28 cellular contexts compared by ENCODE assay signal in genomic region chr3:67296039-67296892, GRCh38.
DNase-seq lines count a peak whose midpoint lies in the region; ATAC-seq and TF ChIP-seq lines count a peak whose summit lies in the region.
"Had no signal": no experiment of that assay in that cellular context is flagged by ENCODE, and none has a peak within 500 bp of the region (broad histone marks: within the 10 kb centered on the region; RNA-seq: fewer than 3 reads in every experiment).

No MANE protein-coding gene starts in this region.

- H3K4me1 ChIP-seq in parathyroid adenoma = peaks cover 34% of the 10 kb centered on the region
- H3K4me1 ChIP-seq: gastrocnemius medialis, psoas muscle had no signal

- H3K9me3 Mint-ChIP-seq in WTC11 = peaks cover 3% of the 10 kb centered on the region; the same call in 1 of the 2 replicates
- H3K9me3 Mint-ChIP-seq: naive thymus-derived CD8-positive, alpha-beta T cell had no signal

- no peaks in the 10 kb centered on the region for H3K27me3 ChIP-seq in parathyroid adenoma (ENCODE audit: control insufficient read depth, insufficient read depth, low read length)
- H3K27me3 ChIP-seq: gastrocnemius medialis, tibial artery had no signal

- no peak overlapping the region for H3K4me2 ChIP-seq in parathyroid adenoma (ENCODE audit: low read length)
- H3K4me2 ChIP-seq: PC-9 had no signal

- H3K9me3 ChIP-seq in parathyroid adenoma (ENCODE audit: control insufficient read depth, low read length) = no peaks in the 10 kb centered on the region
- H3K9me3 ChIP-seq: gastrocnemius medialis, lower lobe of right lung, psoas muscle, tibial artery had no signal

- CTCF ChIA-PET in WTC11 (lab: Charles Lee) = interaction anchor here (1.0 to 1.5 kb wide), 2 partner anchors 182 to 357 kb away, joined by 3 to 5 read pairs; no protein-coding TSS in a partner anchor

- no peaks in the 10 kb centered on the region for H3K36me3 Mint-ChIP-seq in WTC11
- H3K36me3 Mint-ChIP-seq: activated naive CD8-positive, alpha-beta T cell had no signal

- peaks cover 9% of the 10 kb centered on the region for H3K4me1 Mint-ChIP-seq in WTC11
- H3K4me1 Mint-ChIP-seq: naive thymus-derived CD8-positive, alpha-beta T cell had no signal

- POLR2A ChIA-PET in WTC11 (lab: Charles Lee) = no interaction called here

- TF ChIP-seq CTCF in WTC11 (IDR thresholded peaks at IDR 0.05) = no peak
- TF ChIP-seq CTCF in parathyroid adenoma (IDR thresholded peaks at IDR 0.05) = no peak

- no peak overlapping the region for H3K4me3 ChIP-seq in parathyroid adenoma (ENCODE audit: low read depth, low read length)
- H3K4me3 ChIP-seq: gastrocnemius medialis, lower lobe of right lung, PC-9, psoas muscle, tibial artery had no signal

- H3K27ac Mint-ChIP-seq in WTC11 = 0 out of 2 replicates have a peak overlapping the region, but pooled peaks have one; percentile 14
- H3K27ac Mint-ChIP-seq: activated CD4-positive, alpha-beta T cell treated with anti-CD3 and anti-CD28 coated beads for 36 hours; activated CD8-positive, alpha-beta T cell treated with anti-CD3 and anti-CD28 coated beads, Interleukin-2, amount 10 ng/mL, durations not matched to agents 7 days and 5 days; activated naive CD8-positive, alpha-beta T cell; B cell; naive thymus-derived CD8-positive, alpha-beta T cell had no signal

- H3K27me3 Mint-ChIP-seq in WTC11 (ENCODE audit: low read depth) = no peaks in the 10 kb centered on the region; the same call in 1 of the 2 replicates
- H3K27me3 Mint-ChIP-seq: activated CD4-positive, alpha-beta T cell treated with anti-CD3 and anti-CD28 coated beads for 36 hours; activated naive CD8-positive, alpha-beta T cell; B cell; naive thymus-derived CD8-positive, alpha-beta T cell had no signal

- no peaks in the 10 kb centered on the region for H3K79me2 ChIP-seq in parathyroid adenoma

- DNase-seq in HK-2 (ENCODE audit: unreplicated experiment) = peak; percentile 52
- DNase-seq in WTC11 (ENCODE audit: low spot score) = peak; percentile 38
- peak; percentile 58 for DNase-seq in iPS-NIHi7 (ENCODE audit: extremely low spot score)
- DNase-seq in COLO829 (ENCODE audit: low spot score) = no peak
- DNase-seq in HT-29 (ENCODE audit: low spot score) = no peak
- DNase-seq: activated CD4-positive, alpha-beta T cell treated with anti-CD3 and anti-CD28 coated beads for 36 hours; activated CD8-positive, alpha-beta T cell treated with anti-CD3 and anti-CD28 coated beads, Interleukin-2, amount 10 ng/mL, durations not matched to agents 7 days and 5 days; DMS153; gastrocnemius medialis; hippocampal formation; Karpas-422; lower lobe of right lung; naive thymus-derived CD8-positive, alpha-beta T cell; NCI-H1436 treated with DMSO at 0.1 percent for 48 hours; NCI-H345; NCI-H69; nucleus accumbens; PC-9; psoas muscle; SHP77; stimulated activated CD4-positive, alpha-beta T cell treated with anti-CD3 and anti-CD28 coated beads, Interleukin-4, amount 100 ng/mL, for 24 hours; T-helper 2 cell; tibial artery had no signal

- H3K27ac ChIP-seq in parathyroid adenoma = peak overlapping the region; percentile 45
- H3K27ac ChIP-seq: gastrocnemius medialis, lower lobe of right lung, PC-9, psoas muscle, tibial artery had no signal

- ATAC-seq in WTC11 (peak; percentile 82), HG03135 (IDR thresholded peaks at IDR 0.05; ENCODE audit: unreplicated experiment) (no peak), GM19455 (IDR thresholded peaks at IDR 0.05; ENCODE audit: unreplicated experiment) (no peak)
- ATAC-seq: activated CD4-positive, alpha-beta T cell treated with anti-CD3 and anti-CD28 coated beads for 36 hours; activated CD8-positive, alpha-beta T cell treated with anti-CD3 and anti-CD28 coated beads, Interleukin-2, amount 10 ng/mL, durations not matched to agents 7 days and 5 days; gastrocnemius medialis; lower lobe of right lung; naive thymus-derived CD8-positive, alpha-beta T cell; psoas muscle had no signal

- no peak overlapping the region for H3K4me3 Mint-ChIP-seq in WTC11
- H3K4me3 Mint-ChIP-seq: activated CD4-positive, alpha-beta T cell treated with anti-CD3 and anti-CD28 coated beads for 36 hours; activated CD8-positive, alpha-beta T cell treated with anti-CD3 and anti-CD28 coated beads, Interleukin-2, amount 10 ng/mL, durations not matched to agents 7 days and 5 days; activated naive CD8-positive, alpha-beta T cell; B cell; naive thymus-derived CD8-positive, alpha-beta T cell had no signal

- H2AFZ ChIP-seq in parathyroid adenoma = peak overlapping the region; percentile 60
- H2AFZ ChIP-seq: PC-9 had no signal

- no peak overlapping the region for H3K9ac ChIP-seq in parathyroid adenoma

- H3K36me3 ChIP-seq in parathyroid adenoma (ENCODE audit: control insufficient read depth, insufficient read depth, low read length) = no peaks in the 10 kb centered on the region
- H3K36me3 ChIP-seq: gastrocnemius medialis, lower lobe of right lung, tibial artery had no signal

TF ChIP-seq in WTC11, 78 proteins besides CTCF, POLR2A, EP300 and RAD21:
- TF ChIP-seq HMGA2 (CRISPR knock-in tag; IDR thresholded peaks at IDR 0.05) (no peak), GABPB1 (CRISPR knock-in tag; IDR thresholded peaks at IDR 0.05) (peak; percentile 98)

Comparison
In these comparisons a context has a peak if more than half of its experiments do, and no peak if none do; other contexts are left out.
1. DNase-seq: peak in HK-2 (single experiment), WTC11 (single experiment) and iPS-NIHi7 (single experiment); none in COLO829 (single experiment) and HT-29 (single experiment).